In the genomic region with DNA sequence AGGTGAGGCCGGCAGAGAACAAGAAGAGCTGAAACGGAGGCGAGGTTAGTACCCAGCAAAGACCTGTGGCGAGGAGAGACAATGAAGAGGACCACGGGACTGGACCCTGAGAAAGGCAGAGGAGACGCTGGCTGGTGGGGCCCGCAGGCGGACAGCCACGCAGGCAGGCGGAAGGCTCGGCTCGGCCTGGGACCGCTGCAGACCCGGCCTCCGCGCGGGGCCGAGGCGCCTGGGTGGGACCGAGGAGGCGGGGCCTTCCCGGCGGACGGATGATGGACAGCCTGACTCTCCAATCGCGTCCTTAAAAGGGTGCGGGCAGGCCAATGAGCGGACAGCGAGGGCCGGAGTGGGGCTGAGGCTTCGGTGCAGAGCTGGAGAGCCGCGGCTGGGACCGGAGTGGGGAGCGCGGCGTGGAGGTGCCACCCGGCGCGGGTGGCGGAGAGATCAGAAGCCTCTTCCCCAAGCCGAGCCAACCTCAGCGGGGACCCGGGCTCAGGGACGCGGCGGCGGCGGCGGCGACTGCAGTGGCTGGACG, we compare ENCODE assay signal across 8 cellular contexts. TPM values are rescaled to one million over a fixed set of nuclear protein-coding genes. Genes with fewer than 3 reads are reported as not detected.
DNase-seq lines count a peak whose midpoint lies in the region; TF ChIP-seq lines count a peak whose summit lies in the region.

Gene MPZL1, plus strand, starts transcription at position 366 of the 535 bp plus-strand sequence. CDS start 170 bp downstream, outside the sequence.

- WGBS in endodermal cell (ENCODE audit: insufficient coverage in 1 of 2, insufficient read length in 1 of 2), 2 experiments, result 0 to 1% methylated on average over 15 to 52 of the region's 52 CpGs
- WGBS in mesodermal cell (ENCODE audit: insufficient coverage in 2 of 2), 2 experiments, result 1% methylated on average over 43 to 51 of the region's 52 CpGs

- peak within 1 kb of the TSS; percentile 77 for H3K27ac Mint-ChIP-seq in endodermal cell

- H3K4me1 ChIP-seq in endodermal cell (ENCODE audit: control insufficient read depth, insufficient read depth, low read length) (no peaks in the 10 kb centered on the region), mesodermal cell (ENCODE audit: control insufficient read depth, insufficient read depth, low read length, poor library complexity, severe bottlenecking) (peaks cover 57% of the 10 kb centered on the region)

- H3K9me3 ChIP-seq in endodermal cell (ENCODE audit: control insufficient read depth, low read length) (no peaks in the 10 kb centered on the region), mesodermal cell (ENCODE audit: control insufficient read depth, low read length) (no peaks in the 10 kb centered on the region)

- H3K36me3 ChIP-seq in endodermal cell (ENCODE audit: control insufficient read depth, insufficient read depth, low read length) (no peaks in the 10 kb centered on the region), mesodermal cell (ENCODE audit: control insufficient read depth, insufficient read depth, low read length) (peaks cover 24% of the 10 kb centered on the region)

- DNase-seq in COR-L47 (lab: John Stamatoyannopoulos, UW) (peak; percentile 84), GM20000 (ENCODE audit: low spot score) (peak; percentile 99), HS-5 (ENCODE audit: low read depth) (peak; percentile 78), NOMO-1 treated with dmso at 0.1 percent for 144 hours (lab: John Stamatoyannopoulos, UW; ENCODE audit: unreplicated experiment) (peak; percentile 88), endodermal cell (peak; percentile 98)
- peak; percentile 77 for DNase-seq in activated CD8-positive, alpha-beta memory T cell treated with anti-CD3 and anti-CD28 coated beads, Interleukin-2, amount 50 U/mL, for 1 hour (ENCODE audit: extremely low read depth)
- DNase-seq in stimulated activated CD8-positive, alpha-beta memory T cell treated with anti-CD3 and anti-CD28 coated beads, Interleukin-15, amount 100 ng/mL, for 24 hours (ENCODE audit: low read depth), result peak; percentile 85

- H3K27me3 ChIP-seq in endodermal cell (ENCODE audit: control insufficient read depth, insufficient read depth, low read length, poor library complexity, severe bottlenecking), result no peaks in the 10 kb centered on the region

- peak within 1 kb of the TSS; percentile 53 for H3K9ac ChIP-seq in endodermal cell (ENCODE audit: extremely low read depth, low read length, poor library complexity, severe bottlenecking)

- TF ChIP-seq CTCF in GM20000 (IDR thresholded peaks at IDR 0.05; ENCODE audit: extremely low read depth, missing control alignments), result no peak
- TF ChIP-seq CTCF in endodermal cell (conservative IDR thresholded peaks at IDR 0.05), result no peak

- H3K27ac ChIP-seq in endodermal cell (ENCODE audit: low read depth, low read length) (peak within 1 kb of the TSS; percentile 4), mesodermal cell (ENCODE audit: low read depth, low read length, severe bottlenecking) (peak within 1 kb of the TSS; percentile 68)

- H3K4me3 Mint-ChIP-seq in endodermal cell, result peak within 1 kb of the TSS; percentile 77

- H3K4me3 ChIP-seq in endodermal cell (ENCODE audit: low read length), result peak within 1 kb of the TSS; percentile 86
- peak within 1 kb of the TSS; percentile 97 for H3K4me3 ChIP-seq in mesodermal cell (ENCODE audit: extremely low read depth, insufficient read depth, low read length, poor library complexity, severe bottlenecking)

- peaks cover 56% of the 10 kb centered on the region for H3K4me1 Mint-ChIP-seq in endodermal cell

- no peaks in the 10 kb centered on the region for H3K27me3 Mint-ChIP-seq in endodermal cell (ENCODE audit: insufficient read depth)

- H3K9me3 Mint-ChIP-seq in endodermal cell, result no peaks in the 10 kb centered on the region

- H3K36me3 Mint-ChIP-seq in endodermal cell (ENCODE audit: low read depth), result no peaks in the 10 kb centered on the region

RNA-seq across cellular contexts. Expression of gene MPZL1, which starts in this region (rescaled TPM):
- total RNA-seq in endodermal cell, result 100 to 1,000 TPM; 111 to 114 TPM
- polyA plus RNA-seq in endodermal cell (2013, experiment 1 of 2), result 72.9 TPM
- polyA plus RNA-seq in endodermal cell (2013, experiment 2 of 2), result 82.6 TPM
- polyA plus RNA-seq in mesodermal cell (2013, experiment 1 of 2), result 139 TPM
- polyA plus RNA-seq in mesodermal cell (2013, experiment 2 of 2), result 153 TPM

Comparison
In these comparisons a context has a peak if more than half of its experiments do, and no peak if none do; other contexts are left out.
1. Peak in every context shown above with its lines: DNase-seq, H3K4me3 ChIP-seq and H3K27ac ChIP-seq.